Comparison of ENCODE assay signal across 3 cellular contexts in genomic region chr18:38087538-38087937, GRCh38.
"Had no signal": no experiment of that assay in that cellular context is flagged by ENCODE, and none has a peak within 500 bp of the region (broad histone marks: within the 10 kb centered on the region; RNA-seq: fewer than 3 reads in every experiment).

No MANE protein-coding gene starts in this region.

- H3K4me3 ChIP-seq: GM12878 had no signal

- DNase-seq: GDM1, GF-D8 had no signal
